Comparison of ENCODE assay signal across 1 cellular context in the genomic region with DNA sequence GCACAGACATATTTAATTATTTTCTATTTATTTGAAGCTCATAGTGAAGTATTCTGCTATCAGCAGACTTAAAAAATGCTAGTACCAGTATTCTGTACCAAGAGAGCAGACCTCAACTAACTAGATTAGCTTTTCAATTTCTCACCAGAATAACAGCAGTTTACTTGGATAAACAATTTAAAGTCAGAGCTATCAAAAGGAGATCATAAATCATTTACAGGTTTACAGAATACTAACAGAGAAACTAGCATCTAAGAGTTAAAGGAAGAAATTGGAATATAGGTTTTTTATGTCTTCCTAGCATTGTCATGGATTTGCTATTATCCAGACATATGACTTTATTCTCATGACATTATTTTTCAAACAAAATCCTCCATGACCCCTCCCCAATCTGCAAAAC.
TF ChIP-seq lines count a peak whose summit lies in the region.

No MANE protein-coding gene starts in this region.

TF ChIP-seq in HepG2, 621 proteins besides CTCF, POLR2A, EP300 and RAD21:
- no peak for TF ChIP-seq SMARCE1 (IDR thresholded peaks at IDR 0.05; ENCODE audit: borderline replicate concordance)
- TF ChIP-seq, protein P1, sequence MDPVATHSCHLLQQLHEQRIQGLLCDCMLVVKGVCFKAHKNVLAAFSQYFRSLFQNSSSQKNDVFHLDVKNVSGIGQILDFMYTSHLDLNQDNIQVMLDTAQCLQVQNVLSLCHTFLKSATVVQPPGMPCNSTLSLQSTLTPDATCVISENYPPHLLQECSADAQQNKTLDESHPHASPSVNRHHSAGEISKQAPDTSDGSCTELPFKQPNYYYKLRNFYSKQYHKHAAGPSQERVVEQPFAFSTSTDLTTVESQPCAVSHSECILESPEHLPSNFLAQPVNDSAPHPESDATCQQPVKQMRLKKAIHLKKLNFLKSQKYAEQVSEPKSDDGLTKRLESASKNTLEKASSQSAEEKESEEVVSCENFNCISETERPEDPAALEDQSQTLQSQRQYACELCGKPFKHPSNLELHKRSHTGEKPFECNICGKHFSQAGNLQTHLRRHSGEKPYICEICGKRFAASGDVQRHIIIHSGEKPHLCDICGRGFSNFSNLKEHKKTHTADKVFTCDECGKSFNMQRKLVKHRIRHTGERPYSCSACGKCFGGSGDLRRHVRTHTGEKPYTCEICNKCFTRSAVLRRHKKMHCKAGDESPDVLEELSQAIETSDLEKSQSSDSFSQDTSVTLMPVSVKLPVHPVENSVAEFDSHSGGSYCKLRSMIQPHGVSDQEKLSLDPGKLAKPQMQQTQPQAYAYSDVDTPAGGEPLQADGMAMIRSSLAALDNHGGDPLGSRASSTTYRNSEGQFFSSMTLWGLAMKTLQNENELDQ (CRISPR knock-in tag; IDR thresholded peaks at IDR 0.05; ENCODE audit: borderline replicate concordance), result no peak
- TF ChIP-seq KLF6 (CRISPR knock-in tag; IDR thresholded peaks at IDR 0.05), result no peak
- TF ChIP-seq NR2F1 (CRISPR knock-in tag; IDR thresholded peaks at IDR 0.05), result no peak
